7 cellular contexts compared by ENCODE assay signal in the genomic region with DNA sequence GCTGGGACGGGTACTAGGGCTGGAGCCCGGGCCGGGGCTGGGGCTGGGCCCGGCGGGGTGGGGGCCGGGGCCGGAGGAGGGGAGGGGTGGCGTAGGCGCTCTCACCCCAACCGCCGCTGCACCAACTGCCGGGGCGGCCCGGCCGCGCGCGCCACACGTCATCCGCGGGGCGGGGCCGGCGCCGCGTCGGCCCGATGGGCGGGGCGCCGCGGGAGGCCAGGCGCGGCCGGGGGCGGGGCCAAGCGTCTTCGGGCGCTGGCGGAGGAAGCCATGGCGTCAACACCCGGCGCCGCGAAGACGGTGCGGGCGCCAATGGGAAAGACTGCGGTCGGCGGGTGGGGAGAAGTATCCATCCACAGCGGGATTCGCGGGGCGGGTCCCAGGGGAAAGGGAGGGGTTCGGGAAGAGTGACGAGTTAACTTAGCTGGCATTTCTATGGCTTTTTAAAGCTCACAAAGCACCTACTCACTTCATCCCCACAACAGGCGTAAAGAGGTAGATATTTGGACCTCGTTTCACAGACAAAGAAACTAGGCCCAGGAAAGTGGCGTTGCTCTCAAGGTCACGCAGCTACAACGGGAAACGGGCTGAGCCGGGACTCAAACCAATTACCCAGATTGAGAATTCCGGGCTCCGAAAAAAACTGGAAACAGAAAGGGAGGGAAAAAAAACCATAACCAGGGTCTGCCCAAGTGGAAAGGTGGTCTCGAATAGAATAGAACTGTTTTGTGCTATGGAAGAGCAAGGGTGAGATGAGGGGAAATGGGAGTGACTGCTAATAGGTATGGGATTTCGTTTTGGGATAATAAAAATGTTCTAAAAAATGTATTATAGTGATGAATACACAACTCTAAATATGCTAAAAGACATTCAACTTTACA. TPM values are rescaled to one million over a fixed set of nuclear protein-coding genes. Genes with fewer than 3 reads are reported as not detected.
DNase-seq lines count a peak whose midpoint lies in the region; ATAC-seq and TF ChIP-seq lines count a peak whose summit lies in the region.

A gene with protein sequence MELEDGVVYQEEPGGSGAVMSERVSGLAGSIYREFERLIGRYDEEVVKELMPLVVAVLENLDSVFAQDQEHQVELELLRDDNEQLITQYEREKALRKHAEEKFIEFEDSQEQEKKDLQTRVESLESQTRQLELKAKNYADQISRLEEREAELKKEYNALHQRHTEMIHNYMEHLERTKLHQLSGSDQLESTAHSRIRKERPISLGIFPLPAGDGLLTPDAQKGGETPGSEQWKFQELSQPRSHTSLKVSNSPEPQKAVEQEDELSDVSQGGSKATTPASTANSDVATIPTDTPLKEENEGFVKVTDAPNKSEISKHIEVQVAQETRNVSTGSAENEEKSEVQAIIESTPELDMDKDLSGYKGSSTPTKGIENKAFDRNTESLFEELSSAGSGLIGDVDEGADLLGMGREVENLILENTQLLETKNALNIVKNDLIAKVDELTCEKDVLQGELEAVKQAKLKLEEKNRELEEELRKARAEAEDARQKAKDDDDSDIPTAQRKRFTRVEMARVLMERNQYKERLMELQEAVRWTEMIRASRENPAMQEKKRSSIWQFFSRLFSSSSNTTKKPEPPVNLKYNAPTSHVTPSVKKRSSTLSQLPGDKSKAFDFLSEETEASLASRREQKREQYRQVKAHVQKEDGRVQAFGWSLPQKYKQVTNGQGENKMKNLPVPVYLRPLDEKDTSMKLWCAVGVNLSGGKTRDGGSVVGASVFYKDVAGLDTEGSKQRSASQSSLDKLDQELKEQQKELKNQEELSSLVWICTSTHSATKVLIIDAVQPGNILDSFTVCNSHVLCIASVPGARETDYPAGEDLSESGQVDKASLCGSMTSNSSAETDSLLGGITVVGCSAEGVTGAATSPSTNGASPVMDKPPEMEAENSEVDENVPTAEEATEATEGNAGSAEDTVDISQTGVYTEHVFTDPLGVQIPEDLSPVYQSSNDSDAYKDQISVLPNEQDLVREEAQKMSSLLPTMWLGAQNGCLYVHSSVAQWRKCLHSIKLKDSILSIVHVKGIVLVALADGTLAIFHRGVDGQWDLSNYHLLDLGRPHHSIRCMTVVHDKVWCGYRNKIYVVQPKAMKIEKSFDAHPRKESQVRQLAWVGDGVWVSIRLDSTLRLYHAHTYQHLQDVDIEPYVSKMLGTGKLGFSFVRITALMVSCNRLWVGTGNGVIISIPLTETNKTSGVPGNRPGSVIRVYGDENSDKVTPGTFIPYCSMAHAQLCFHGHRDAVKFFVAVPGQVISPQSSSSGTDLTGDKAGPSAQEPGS (N-terminal part only) (minus strand): TSS at position 130 of the 881 bp plus-strand sequence. CDS start 212 bp downstream, outside the sequence.

- no peaks in the 10 kb centered on the region for H3K9me2 ChIP-seq in hepatocyte (replicated peaks; ENCODE audit: insufficient read depth)

- H3K27ac ChIP-seq in hepatocyte = peak within 1 kb of the TSS; percentile 100

- peak within 1 kb of the TSS; percentile 87 for H3K4me2 ChIP-seq in hepatocyte

- no peak for TF ChIP-seq CTCF in astrocyte of the cerebellum (IDR thresholded peaks at IDR 0.05; ENCODE audit: low read depth, low read length, missing control alignments)
- TF ChIP-seq CTCF in hepatocyte (IDR thresholded peaks at IDR 0.05; ENCODE audit: poor library complexity) = no peak

- peaks cover 46% of the 10 kb centered on the region for H3K79me2 ChIP-seq in hepatocyte

- in situ Hi-C loops in astrocyte of the cerebellum (cut with HindIII; ENCODE audit: low sequenced_read_pairs) = no loop called here

- no peaks in the 10 kb centered on the region for H3K27me3 ChIP-seq in hepatocyte

- TF ChIP-seq POLR2A in GM18505 (IDR thresholded peaks at IDR 0.05; ENCODE audit: borderline replicate concordance, extremely low read depth, insufficient read depth, insufficient read length) = peak; percentile 85

- 1% methylated on average over 21 of the region's 68 CpGs for WGBS in hepatocyte (ENCODE audit: low lambda C conversion rate, missing lambda C conversion rate)

- H3K9me3 ChIP-seq in hepatocyte (ENCODE audit: low read depth) = no peaks in the 10 kb centered on the region

- DNase-seq in NCI-H2029 (lab: John Stamatoyannopoulos, UW) = peak; percentile 94
- peak; percentile 88 for DNase-seq in T-helper 9 cell
- peak; percentile 91 for DNase-seq in astrocyte of the cerebellum (ENCODE audit: low read depth)
- peak; percentile 99 for DNase-seq in hepatocyte (ENCODE audit: low spot score)
- DNase-seq in retina = peak; percentile 92

- peaks cover 23% of the 10 kb centered on the region for H3K4me1 ChIP-seq in hepatocyte (ENCODE audit: insufficient read depth)

- no peaks in the 10 kb centered on the region for H3K36me3 ChIP-seq in hepatocyte (replicated peaks; ENCODE audit: insufficient read depth, low read depth)

- peak within 1 kb of the TSS; percentile 92 for H3K4me3 ChIP-seq in astrocyte of the cerebellum (ENCODE audit: low read depth, low read length)
- peak within 1 kb of the TSS; percentile 97 for H3K4me3 ChIP-seq in hepatocyte

- peak; percentile 71 for ATAC-seq in GM18505 (IDR thresholded peaks at IDR 0.05; ENCODE audit: unreplicated experiment)
- ATAC-seq in HG02970 (IDR thresholded peaks at IDR 0.05; ENCODE audit: low FRiP score, unreplicated experiment) = peak; percentile 81

- peaks cover 37% of the 10 kb centered on the region for H4K20me1 ChIP-seq in hepatocyte (ENCODE audit: insufficient read depth, poor library complexity, severe bottlenecking)

- H2AFZ ChIP-seq in hepatocyte = peak within 1 kb of the TSS; percentile 48

RNA-seq across cellular contexts. Expression of the gene that starts here (rescaled TPM):
- total RNA-seq in hepatocyte = 70.1 and 82.7 TPM in 2 replicates
- polyA plus RNA-seq in hepatocyte = 26.5 and 35.1 TPM in 2 replicates

Comparison
In these comparisons a context has a peak if more than half of its experiments do, and no peak if none do; other contexts are left out.
1. Peak in every context shown above with its lines: DNase-seq, ATAC-seq, H3K4me3 ChIP-seq and H3K27ac ChIP-seq.